Comparison of ENCODE assay signal across 25 cellular contexts in genomic region chr4:123092603-123093002, GRCh38.
"Had no signal": no experiment of that assay in that cellular context is flagged by ENCODE, and none has a peak within 500 bp of the region (broad histone marks: within the 10 kb centered on the region; RNA-seq: fewer than 3 reads in every experiment).

No MANE protein-coding gene starts in this region.

- H3K4me1 ChIP-seq: left ventricle myocardium inferior, prostate gland, sigmoid colon, suprapubic skin, tibial artery, upper lobe of right lung had no signal

- ATAC-seq: mucosa of descending colon; naive thymus-derived CD4-positive, alpha-beta T cell; right cardiac atrium; upper lobe of right lung had no signal

- H3K9me3 Mint-ChIP-seq: natural killer cell treated with Interleukin-12 subunit alpha and Interleukin-12 subunit beta and Interleukin-15 and Interleukin-18, amount 100 ng/mL, for 72 hours; stimulated activated naive CD8-positive, alpha-beta T cell treated with anti-CD3 and anti-CD28 coated beads, Interleukin-15, Interleukin-2, amounts not matched to agents 100 ng/mL and 50 ng/mL, for 24 hours had no signal

- H3K27me3 ChIP-seq: ovary, sigmoid colon, spleen, suprapubic skin, tibial artery, upper lobe of right lung had no signal

- H3K36me3 Mint-ChIP-seq: stimulated activated effector memory CD8-positive, alpha-beta T cell treated with anti-CD3 and anti-CD28 coated beads, Interleukin-12 subunit alpha, Interleukin-12 subunit beta, amount 100 ng/mL, for 72 hours had no signal

- DNase-seq: hypothalamus; islet precursor cell; left ventricle myocardium inferior; midbrain; mucosa of descending colon; naive thymus-derived CD4-positive, alpha-beta T cell; ovary; retina; right cardiac atrium; sigmoid colon; small intestine; spleen; stimulated activated CD4-positive, alpha-beta T cell treated with anti-CD3 and anti-CD28 coated beads, Interleukin-4, amount 100 ng/mL, for 24 hours; stimulated activated naive CD4-positive, alpha-beta T cell; tibial artery; trophoblast cell; upper lobe of right lung had no signal

- H3K4me1 Mint-ChIP-seq: stimulated activated effector memory CD8-positive, alpha-beta T cell treated with anti-CD3 and anti-CD28 coated beads, Interleukin-12 subunit alpha, Interleukin-12 subunit beta, amount 100 ng/mL, for 72 hours had no signal

- H3K27ac ChIP-seq: left ventricle myocardium inferior, ovary, prostate gland, sigmoid colon, spleen, suprapubic skin, thoracic aorta, tibial artery, upper lobe of right lung had no signal

- H3K36me3 ChIP-seq: ovary, prostate gland, upper lobe of right lung had no signal

- H3K9me3 ChIP-seq: prostate gland, sigmoid colon, thoracic aorta, upper lobe of right lung had no signal

- FAIRE-seq: small intestine, urothelium cell line had no signal

- H3K4me3 ChIP-seq: left ventricle myocardium inferior, lung, mucosa of descending colon, ovary, prostate gland, sigmoid colon, spleen, suprapubic skin, thoracic aorta, tibial artery, upper lobe of right lung had no signal

- H3K4me3 Mint-ChIP-seq: naive thymus-derived CD4-positive, alpha-beta T cell; natural killer cell treated with Interleukin-12 subunit alpha and Interleukin-12 subunit beta and Interleukin-15 and Interleukin-18, amount 100 ng/mL, for 72 hours; stimulated activated effector memory CD8-positive, alpha-beta T cell treated with anti-CD3 and anti-CD28 coated beads, Interleukin-12 subunit alpha, Interleukin-12 subunit beta, amount 100 ng/mL, for 72 hours; stimulated activated naive CD8-positive, alpha-beta T cell treated with anti-CD3 and anti-CD28 coated beads, Interleukin-15, Interleukin-2, amounts not matched to agents 100 ng/mL and 50 ng/mL, for 24 hours had no signal

- H3K27me3 Mint-ChIP-seq: naive thymus-derived CD4-positive, alpha-beta T cell; natural killer cell treated with Interleukin-12 subunit alpha and Interleukin-12 subunit beta and Interleukin-15 and Interleukin-18, amount 100 ng/mL, for 72 hours; stimulated activated naive CD8-positive, alpha-beta T cell treated with anti-CD3 and anti-CD28 coated beads, Interleukin-15, Interleukin-2, amounts not matched to agents 100 ng/mL and 50 ng/mL, for 24 hours had no signal
